Comparison of ENCODE assay signal across 1 cellular context in genomic region chr1:214727274-214727673, GRCh38.
TF ChIP-seq lines count a peak whose summit lies in the region.

No MANE protein-coding gene starts in this region.

TF ChIP-seq in K562, 482 proteins besides CTCF, POLR2A, EP300 and RAD21 (continued from another document):
- TF ChIP-seq, protein P1, sequence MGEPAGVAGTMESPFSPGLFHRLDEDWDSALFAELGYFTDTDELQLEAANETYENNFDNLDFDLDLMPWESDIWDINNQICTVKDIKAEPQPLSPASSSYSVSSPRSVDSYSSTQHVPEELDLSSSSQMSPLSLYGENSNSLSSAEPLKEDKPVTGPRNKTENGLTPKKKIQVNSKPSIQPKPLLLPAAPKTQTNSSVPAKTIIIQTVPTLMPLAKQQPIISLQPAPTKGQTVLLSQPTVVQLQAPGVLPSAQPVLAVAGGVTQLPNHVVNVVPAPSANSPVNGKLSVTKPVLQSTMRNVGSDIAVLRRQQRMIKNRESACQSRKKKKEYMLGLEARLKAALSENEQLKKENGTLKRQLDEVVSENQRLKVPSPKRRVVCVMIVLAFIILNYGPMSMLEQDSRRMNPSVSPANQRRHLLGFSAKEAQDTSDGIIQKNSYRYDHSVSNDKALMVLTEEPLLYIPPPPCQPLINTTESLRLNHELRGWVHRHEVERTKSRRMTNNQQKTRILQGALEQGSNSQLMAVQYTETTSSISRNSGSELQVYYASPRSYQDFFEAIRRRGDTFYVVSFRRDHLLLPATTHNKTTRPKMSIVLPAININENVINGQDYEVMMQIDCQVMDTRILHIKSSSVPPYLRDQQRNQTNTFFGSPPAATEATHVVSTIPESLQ (CRISPR knock-in tag; IDR thresholded peaks at IDR 0.05), result no peak
- TF ChIP-seq E2F3 (CRISPR knock-in tag; IDR thresholded peaks at IDR 0.05), result no peak
